7 cellular contexts compared by ENCODE assay signal in genomic region chr5:177360740-177361139, GRCh38. TPM values are rescaled to one million over a fixed set of nuclear protein-coding genes. Genes with fewer than 3 reads are reported as not detected.
DNase-seq lines count a peak whose midpoint lies in the region; ATAC-seq and TF ChIP-seq lines count a peak whose summit lies in the region.
"Not testable (repeated sequence)": the region's sequence is repeated elsewhere in the genome, so short reads cannot be mapped to it uniquely, and the experiment has no call there.
"Had no signal": no experiment of that assay in that cellular context is flagged by ENCODE, and none has a peak within 500 bp of the region (broad histone marks: within the 10 kb centered on the region; RNA-seq: fewer than 3 reads in every experiment).

No MANE protein-coding gene starts in this region.

- CTCF ChIA-PET in CD4-positive, alpha-beta memory T cell (lab: Charles Lee; ENCODE audit: partially characterized antibody): interaction anchor here (0.7 to 8.7 kb wide), 8 partner anchors 9 to 147 kb away, joined by 3 to 90 read pairs (median 10); no protein-coding TSS in a partner anchor
- CTCF ChIA-PET in OCI-LY7 (lab: Charles Lee; ENCODE audit: unreplicated experiment): interaction anchor here (0.8 to 1.4 kb wide), 4 partner anchors 10 to 51 kb away, joined by 3 to 10 read pairs (median 4); no protein-coding TSS in a partner anchor

- not testable (repeated sequence) for H3K9me3 Mint-ChIP-seq in CD4-positive, alpha-beta memory T cell; activated naive CD8-positive, alpha-beta T cell treated with anti-CD3 and anti-CD28 coated beads, Interleukin-2, amount 10 ng/mL, durations not matched to agents 7 days and 5 days; endodermal cell

- peaks cover 91% of the 10 kb centered on the region for H3K4me1 ChIP-seq in CD4-positive, alpha-beta memory T cell (ENCODE audit: insufficient read depth, low read length)
- H3K4me1 ChIP-seq in OCI-LY7 (ENCODE audit: insufficient read depth, low read length, poor library complexity, severe bottlenecking) (peaks cover 81% of the 10 kb centered on the region), neuronal stem cell (ENCODE audit: control insufficient read depth in 2 of 2, insufficient read depth in 1 of 2, low read depth in 1 of 2, low read length in 2 of 2) (peaks cover 7 to 45% of the 10 kb centered on the region in 2 donors)
- H3K4me1 ChIP-seq in endodermal cell (ENCODE audit: control insufficient read depth, insufficient read depth, low read length): not testable (repeated sequence)

- not testable (repeated sequence) for H3K79me1 ChIP-seq in neuronal stem cell (ENCODE audit: low read depth, low read length)

- H2BK15ac ChIP-seq in neuronal stem cell (ENCODE audit: low read length): peak overlapping the region; percentile 62

- peak overlapping the region; percentile 14 for H2BK12ac ChIP-seq in neuronal stem cell (ENCODE audit: low read length)

- WGBS in endodermal cell (ENCODE audit: insufficient coverage in 1 of 2, insufficient read length in 1 of 2), 2 experiments: 91% methylated on average over 7 of the region's 7 CpGs
- WGBS in neuronal stem cell (ENCODE audit: extremely low coverage in 2 of 2, insufficient read length in 2 of 2, insufficient replicate concordance in 1 of 2), 2 donors: no CpG with 5 or more reads among the region's 7 CpGs

- not testable (repeated sequence) for H3K9ac ChIP-seq in endodermal cell (ENCODE audit: extremely low read depth, low read length, poor library complexity, severe bottlenecking); neuronal stem cell (ENCODE audit: low read depth, low read length, poor library complexity)

- not testable (repeated sequence) for H3K27me3 Mint-ChIP-seq in CD4-positive, alpha-beta memory T cell; activated naive CD8-positive, alpha-beta T cell treated with anti-CD3 and anti-CD28 coated beads, Interleukin-2, amount 10 ng/mL, durations not matched to agents 7 days and 5 days
- H3K27me3 Mint-ChIP-seq in endodermal cell (ENCODE audit: insufficient read depth): peaks cover 48% of the 10 kb centered on the region

- H3K4me3 ChIP-seq in CD4-positive, alpha-beta memory T cell (ENCODE audit: low read length in 2 of 2); OCI-LY7 (ENCODE audit: low read depth, low read length, poor library complexity, severe bottlenecking); endodermal cell (ENCODE audit: low read length); neuronal stem cell (ENCODE audit: low read length in 2 of 2): not testable (repeated sequence)

- not testable (repeated sequence) for H3K9me3 ChIP-seq in CD4-positive, alpha-beta memory T cell (ENCODE audit: control insufficient read depth in 1 of 2, low read length in 2 of 2); OCI-LY7 (ENCODE audit: low read length); endodermal cell (ENCODE audit: control insufficient read depth, low read length); neuronal stem cell (replicated peaks in 1 of 2; ENCODE audit: control insufficient read depth in 2 of 2, insufficient read depth in 1 of 2, low read depth in 1 of 2, low read length in 2 of 2)

- peak overlapping the region in 7 of 8 donors; percentile 44 to 85 (median 60) for H3K4me3 Mint-ChIP-seq in CD4-positive, alpha-beta memory T cell
- peak overlapping the region; percentile 42 for H3K4me3 Mint-ChIP-seq in activated naive CD8-positive, alpha-beta T cell treated with anti-CD3 and anti-CD28 coated beads, Interleukin-2, amount 10 ng/mL, durations not matched to agents 7 days and 5 days
- H3K4me3 Mint-ChIP-seq in endodermal cell: not testable (repeated sequence)

- peak overlapping the region; percentile 81 for H3K27ac ChIP-seq in CD4-positive, alpha-beta memory T cell (ENCODE audit: low read depth, low read length)
- not testable (repeated sequence) for H3K27ac ChIP-seq in OCI-LY7 (ENCODE audit: low read depth, low read length, poor library complexity, severe bottlenecking); endodermal cell (ENCODE audit: low read depth, low read length); neuronal stem cell (replicated peaks; ENCODE audit: low read length)

- ATAC-seq in activated naive CD8-positive, alpha-beta T cell treated with anti-CD3 and anti-CD28 coated beads, Interleukin-2, amount 10 ng/mL, durations not matched to agents 7 days and 5 days (ENCODE audit: low read depth): not testable (repeated sequence)

- not testable (repeated sequence) for TF ChIP-seq CTCF in OCI-LY7 (conservative IDR thresholded peaks at IDR 0.05; ENCODE audit: low read length); endodermal cell (conservative IDR thresholded peaks at IDR 0.05)

- H3K9me2 ChIP-seq in OCI-LY7 (ENCODE audit: insufficient read depth, low read length): not testable (repeated sequence)

- not testable (repeated sequence) for H3K18ac ChIP-seq in neuronal stem cell (ENCODE audit: low read length)

- not testable (repeated sequence) for H3K4ac ChIP-seq in neuronal stem cell (ENCODE audit: low read length)

- H3K36me3 Mint-ChIP-seq in CD4-positive, alpha-beta memory T cell: peaks cover 7 to 44% of the 10 kb centered on the region in 2 donors
- H3K36me3 Mint-ChIP-seq in activated naive CD8-positive, alpha-beta T cell treated with anti-CD3 and anti-CD28 coated beads, Interleukin-2, amount 10 ng/mL, durations not matched to agents 7 days and 5 days: peaks cover 19% of the 10 kb centered on the region
- H3K36me3 Mint-ChIP-seq in endodermal cell (ENCODE audit: low read depth): not testable (repeated sequence)

- not testable (repeated sequence) for H3K14ac ChIP-seq in neuronal stem cell (ENCODE audit: low read length)

- H4K91ac ChIP-seq in neuronal stem cell (ENCODE audit: low read depth, low read length, poor library complexity): not testable (repeated sequence)

- not testable (repeated sequence) for H2BK5ac ChIP-seq in neuronal stem cell (ENCODE audit: low read length)

- H3K27ac Mint-ChIP-seq in CD4-positive, alpha-beta memory T cell: peak overlapping the region in 5 of 7 donors; percentile 17 to 92 (median 37)
- H3K27ac Mint-ChIP-seq in activated naive CD8-positive, alpha-beta T cell treated with anti-CD3 and anti-CD28 coated beads, Interleukin-2, amount 10 ng/mL, durations not matched to agents 7 days and 5 days; endodermal cell: not testable (repeated sequence)

- H2AK5ac ChIP-seq in neuronal stem cell (ENCODE audit: low read depth, low read length): not testable (repeated sequence)

- not testable (repeated sequence) for H3K36me3 ChIP-seq in CD4-positive, alpha-beta memory T cell (ENCODE audit: insufficient read depth, low read length); OCI-LY7 (ENCODE audit: insufficient read depth, low read length); endodermal cell (ENCODE audit: control insufficient read depth, insufficient read depth, low read length); neuronal stem cell (replicated peaks in 1 of 2; ENCODE audit: control insufficient read depth in 2 of 2, insufficient read depth in 2 of 2, low read length in 2 of 2)

- H3K4me1 Mint-ChIP-seq in CD4-positive, alpha-beta memory T cell: peaks cover 54 to 95% (median 73%) of the 10 kb centered on the region in 4 donors
- peaks cover 61% of the 10 kb centered on the region for H3K4me1 Mint-ChIP-seq in activated naive CD8-positive, alpha-beta T cell treated with anti-CD3 and anti-CD28 coated beads, Interleukin-2, amount 10 ng/mL, durations not matched to agents 7 days and 5 days
- not testable (repeated sequence) for H3K4me1 Mint-ChIP-seq in endodermal cell

- peaks cover 17% of the 10 kb centered on the region; the same call in 1 of the 2 replicates for H3K79me2 ChIP-seq in OCI-LY7 (ENCODE audit: insufficient read depth, low read depth, low read length)

- DNase-seq in CD4-positive, alpha-beta memory T cell: peak in 1 of 5 donors; percentile 27
- DNase-seq in OCI-LY7 (ENCODE audit: low spot score); activated naive CD8-positive, alpha-beta T cell treated with anti-CD3 and anti-CD28 coated beads, Interleukin-2, amount 10 ng/mL, durations not matched to agents 7 days and 5 days; neuronal stem cell (ENCODE audit: low spot score): not testable (repeated sequence)
- DNase-seq in endodermal cell: peak; percentile 42

- not testable (repeated sequence) for BruUV-seq in OCI-LY7 (replicated peaks; lab: Mats Ljungman, UMichigan)

- H3K4me2 ChIP-seq in OCI-LY7 (ENCODE audit: low read length): peak overlapping the region; percentile 87
- H3K4me2 ChIP-seq in neuronal stem cell (ENCODE audit: insufficient read depth, low read length, poor library complexity, severe bottlenecking): not testable (repeated sequence)

- H3K27me3 ChIP-seq in CD4-positive, alpha-beta memory T cell (ENCODE audit: insufficient read depth, low read length): not testable (repeated sequence)
- H3K27me3 ChIP-seq in endodermal cell (ENCODE audit: control insufficient read depth, insufficient read depth, low read length, poor library complexity, severe bottlenecking) (peaks cover 29% of the 10 kb centered on the region), neuronal stem cell (ENCODE audit: control insufficient read depth in 3 of 3, insufficient read depth in 3 of 3, low read depth in 1 of 3, low read length in 3 of 3) (peaks cover 0 to 14% (median 12%) of the 10 kb centered on the region in 3 experiments)

- H3K23ac ChIP-seq in neuronal stem cell (ENCODE audit: low read depth, low read length, poor library complexity): not testable (repeated sequence)

- H2BK120ac ChIP-seq in neuronal stem cell (ENCODE audit: low read depth, low read length): not testable (repeated sequence)

- intact Hi-C loops in CD4-positive, alpha-beta memory T cell (cut with micrococcal nuclease): loop anchor here (5.0 kb wide), 2 partner anchors 42 to 58 kb away; partner anchors contain the start of genes PFN3, PRELID1 and RAB24
- intact Hi-C loops in OCI-LY7 (cut with micrococcal nuclease; ENCODE audit: unreplicated experiment): not testable (repeated sequence)

- H4K8ac ChIP-seq in neuronal stem cell (ENCODE audit: low read depth, low read length): not testable (repeated sequence)

- H4K20me1 ChIP-seq in OCI-LY7 (ENCODE audit: insufficient read depth, low read length): not testable (repeated sequence)

- not testable (repeated sequence) for H2AFZ ChIP-seq in OCI-LY7 (ENCODE audit: low read length); neuronal stem cell (ENCODE audit: low read length)

- POLR2A ChIA-PET in CD4-positive, alpha-beta memory T cell (lab: Charles Lee; ENCODE audit: partially characterized antibody): interaction anchor here (0.9 to 5.9 kb wide), 11 partner anchors 7 to 95 kb away, joined by 3 to 59 read pairs (median 4); partner anchors contain the start of gene LMAN2
- POLR2A ChIA-PET in OCI-LY7 (lab: Charles Lee): interaction anchor here (1.2 to 3.2 kb wide), 4 partner anchors 10 to 15 kb away, joined by 4 to 35 read pairs (median 5); partner anchors contain the start of gene LMAN2
- POLR2A ChIA-PET in activated naive CD8-positive, alpha-beta T cell treated with anti-CD3 and anti-CD28 coated beads, Interleukin-2, amount 10 ng/mL, durations not matched to agents 7 days and 5 days (lab: Charles Lee): interaction anchor here (0.6 to 2.7 kb wide), 4 partner anchors 9 to 55 kb away, joined by 4 to 24 read pairs (median 13); partner anchors contain the start of genes LMAN2 and MXD3

RNA-seq across cellular contexts. Expression of gene RGS14, which starts 3.0 kb away (rescaled TPM):
- 100 to 1,000 TPM; 167 to 168 TPM for total RNA-seq in CD4-positive, alpha-beta memory T cell
- 10 to 100 TPM; 62.3 to 96.7 TPM for polyA plus RNA-seq in CD4-positive, alpha-beta memory T cell
- 33.0 and 43.3 TPM in 2 replicates for total RNA-seq in OCI-LY7 (2014; rRNA removed; shearing (Covaris generic))
- 41.7 and 46.3 TPM in 2 replicates for total RNA-seq in OCI-LY7 (2022)
- total RNA-seq in activated naive CD8-positive, alpha-beta T cell treated with anti-CD3 and anti-CD28 coated beads, Interleukin-2, amount 10 ng/mL, durations not matched to agents 7 days and 5 days: 100 to 1,000 TPM; 113 to 124 TPM
- total RNA-seq in endodermal cell: 10 to 100 TPM; 14.2 to 21.9 TPM
- 17.1 TPM for polyA plus RNA-seq in endodermal cell (2013, experiment 1 of 2)
- polyA plus RNA-seq in endodermal cell (2013, experiment 2 of 2): 18.7 TPM
- 26.4 TPM for polyA plus RNA-seq in neuronal stem cell (2013, experiment 1 of 2)
- polyA plus RNA-seq in neuronal stem cell (2013, experiment 2 of 2): 20.9 TPM

RNA-seq across cellular contexts. Expression of gene LMAN2, which starts 9.3 kb away (rescaled TPM):
- total RNA-seq in CD4-positive, alpha-beta memory T cell: 100 to 1,000 TPM; 114 to 123 TPM
- polyA plus RNA-seq in CD4-positive, alpha-beta memory T cell: 100 to 1,000 TPM; 223 to 322 TPM
- total RNA-seq in OCI-LY7 (2014; rRNA removed; shearing (Covaris generic)): 144 and 151 TPM in 2 replicates
- total RNA-seq in OCI-LY7 (2022): 103 and 116 TPM in 2 replicates
- 100 to 1,000 TPM; 110 to 116 TPM for total RNA-seq in activated naive CD8-positive, alpha-beta T cell treated with anti-CD3 and anti-CD28 coated beads, Interleukin-2, amount 10 ng/mL, durations not matched to agents 7 days and 5 days
- 100 to 1,000 TPM; 119 to 128 TPM for total RNA-seq in endodermal cell
- polyA plus RNA-seq in endodermal cell (2013, experiment 1 of 2): 116 TPM
- 116 TPM for polyA plus RNA-seq in endodermal cell (2013, experiment 2 of 2)
- 131 TPM for polyA plus RNA-seq in neuronal stem cell (2013, experiment 1 of 2)
- polyA plus RNA-seq in neuronal stem cell (2013, experiment 2 of 2): 132 TPM

RNA-seq across cellular contexts. Expression of gene SLC34A1, which starts 23.5 kb away (rescaled TPM):
- under 1 TPM in 1 of 2 experiments, not detected in 1; 0.11 TPM for total RNA-seq in CD4-positive, alpha-beta memory T cell
- not detected for polyA plus RNA-seq in CD4-positive, alpha-beta memory T cell
- total RNA-seq in OCI-LY7 (2014; rRNA removed; shearing (Covaris generic)): 0.05 and 0.35 TPM in 2 replicates
- total RNA-seq in OCI-LY7 (2022): 0.46 and 0.63 TPM in 2 replicates
- total RNA-seq in activated naive CD8-positive, alpha-beta T cell treated with anti-CD3 and anti-CD28 coated beads, Interleukin-2, amount 10 ng/mL, durations not matched to agents 7 days and 5 days: 1 to 10 TPM; 1.9 to 2.1 TPM
- total RNA-seq in endodermal cell: not detected
- polyA plus RNA-seq in endodermal cell (2013, experiment 1 of 2): not detected
- polyA plus RNA-seq in endodermal cell (2013, experiment 2 of 2): not detected
- not detected for polyA plus RNA-seq in neuronal stem cell (2013, experiment 1 of 2)
- polyA plus RNA-seq in neuronal stem cell (2013, experiment 2 of 2): not detected
- total RNA-seq: HT-29 had no signal

RNA-seq across cellular contexts. Expression of gene PFN3, which starts 39.7 kb away (rescaled TPM):
- total RNA-seq in CD4-positive, alpha-beta memory T cell: not detected
- not detected for polyA plus RNA-seq in CD4-positive, alpha-beta memory T cell
- total RNA-seq in OCI-LY7 (2014; rRNA removed; shearing (Covaris generic)): not detected in 2 replicates
- total RNA-seq in OCI-LY7 (2022): not detected in 2 replicates
- total RNA-seq in activated naive CD8-positive, alpha-beta T cell treated with anti-CD3 and anti-CD28 coated beads, Interleukin-2, amount 10 ng/mL, durations not matched to agents 7 days and 5 days: not detected
- total RNA-seq in endodermal cell: not detected
- polyA plus RNA-seq in endodermal cell (2013, experiment 1 of 2): not detected
- not detected for polyA plus RNA-seq in endodermal cell (2013, experiment 2 of 2)
- polyA plus RNA-seq in neuronal stem cell (2013, experiment 1 of 2): not detected
- polyA plus RNA-seq in neuronal stem cell (2013, experiment 2 of 2): not detected
- total RNA-seq: HT-29, PC-3 had no signal

RNA-seq across cellular contexts. Expression of gene F12, which starts 48.6 kb away (rescaled TPM):
- total RNA-seq in CD4-positive, alpha-beta memory T cell: not detected
- polyA plus RNA-seq in CD4-positive, alpha-beta memory T cell: 1 to 10 TPM; 2.0 to 2.4 TPM
- 1.2 TPM in 1 of 2 replicates, not detected in the other for total RNA-seq in OCI-LY7 (2014; rRNA removed; shearing (Covaris generic))
- total RNA-seq in OCI-LY7 (2022) (3.0 and 3.8 TPM in 2 replicates), endodermal cell (1 to 10 TPM in 1 of 2 donors, under 1 TPM in 1; 0.95 to 2.9 TPM)
- total RNA-seq in activated naive CD8-positive, alpha-beta T cell treated with anti-CD3 and anti-CD28 coated beads, Interleukin-2, amount 10 ng/mL, durations not matched to agents 7 days and 5 days: 1 to 10 TPM; 2.2 to 2.8 TPM
- 0.75 TPM for polyA plus RNA-seq in endodermal cell (2013, experiment 1 of 2)
- 0.46 TPM for polyA plus RNA-seq in endodermal cell (2013, experiment 2 of 2)
- 2.1 TPM for polyA plus RNA-seq in neuronal stem cell (2013, experiment 1 of 2)
- 2.5 TPM for polyA plus RNA-seq in neuronal stem cell (2013, experiment 2 of 2)
